1 cellular context compared by ENCODE assay signal in the genomic region with DNA sequence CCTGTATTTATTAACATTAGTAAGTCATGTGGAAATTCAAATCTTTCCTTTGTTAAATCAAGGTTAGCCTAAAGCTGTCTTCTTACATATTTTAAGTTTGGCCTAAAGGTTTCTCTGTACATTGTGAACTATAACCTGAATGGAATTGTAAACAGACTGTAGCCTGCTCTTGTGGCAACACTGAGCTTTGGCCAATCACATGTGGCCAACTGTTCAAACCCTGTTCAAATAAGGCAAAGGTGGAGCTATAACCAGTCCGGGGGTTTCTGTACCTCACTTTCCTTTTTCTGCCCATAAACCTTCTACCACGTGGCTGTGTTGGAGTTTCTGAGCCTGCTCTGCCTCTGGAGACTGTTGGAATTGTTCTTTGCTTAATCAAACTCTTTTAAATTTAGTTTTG.
TF ChIP-seq lines count a peak whose summit lies in the region.

No MANE protein-coding gene starts in this region.

TF ChIP-seq in GM12878, 131 proteins besides CTCF, POLR2A, EP300 and RAD21:
- TF ChIP-seq, protein P1, sequence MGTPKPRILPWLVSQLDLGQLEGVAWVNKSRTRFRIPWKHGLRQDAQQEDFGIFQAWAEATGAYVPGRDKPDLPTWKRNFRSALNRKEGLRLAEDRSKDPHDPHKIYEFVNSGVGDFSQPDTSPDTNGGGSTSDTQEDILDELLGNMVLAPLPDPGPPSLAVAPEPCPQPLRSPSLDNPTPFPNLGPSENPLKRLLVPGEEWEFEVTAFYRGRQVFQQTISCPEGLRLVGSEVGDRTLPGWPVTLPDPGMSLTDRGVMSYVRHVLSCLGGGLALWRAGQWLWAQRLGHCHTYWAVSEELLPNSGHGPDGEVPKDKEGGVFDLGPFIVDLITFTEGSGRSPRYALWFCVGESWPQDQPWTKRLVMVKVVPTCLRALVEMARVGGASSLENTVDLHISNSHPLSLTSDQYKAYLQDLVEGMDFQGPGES (IDR thresholded peaks at IDR 0.05) = no peak
